ENCODE assay signal across 27 cellular contexts in the genomic region with DNA sequence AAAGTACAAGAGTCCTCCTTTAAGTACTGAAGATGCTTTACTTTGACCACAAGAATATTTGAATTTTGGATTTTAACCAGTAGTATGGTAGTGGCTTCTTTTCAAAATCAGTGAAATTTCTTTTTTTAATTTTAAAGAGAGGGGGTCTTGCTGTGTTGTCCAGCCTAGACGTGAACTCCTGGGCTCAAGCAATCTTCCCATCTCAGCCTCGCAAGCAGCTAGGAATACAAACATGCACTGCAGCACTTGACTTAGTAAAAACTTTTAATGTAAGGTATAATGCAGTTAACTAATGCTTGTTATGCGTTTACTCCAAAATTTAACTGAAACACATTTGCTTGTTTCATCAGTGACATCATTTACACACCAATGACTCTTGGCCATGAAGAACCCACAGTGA.
"Had no signal": no experiment of that assay in that cellular context is flagged by ENCODE, and none has a peak within 500 bp of the region (broad histone marks: within the 10 kb centered on the region; RNA-seq: fewer than 3 reads in every experiment).

No MANE protein-coding gene starts in this region.

- H3K36me3 ChIP-seq: left lung, neural progenitor cell, ovary, right atrium auricular region, suprapubic skin, thoracic aorta, upper lobe of right lung had no signal

- H3K36me3 Mint-ChIP-seq: immature natural killer cell, natural killer cell had no signal

- H3K9me3 Mint-ChIP-seq: immature natural killer cell; naive B cell; natural killer cell; stimulated activated naive CD8-positive, alpha-beta T cell treated with anti-CD3 and anti-CD28 coated beads, Interleukin-15, Interleukin-2, amounts not matched to agents 100 ng/mL and 50 ng/mL, for 24 hours had no signal

- H3K27ac ChIP-seq: neural progenitor cell, ovary, right atrium auricular region, skin epidermis, suprapubic skin, thoracic aorta, tibial artery, upper lobe of right lung had no signal

- DNase-seq: hypothalamus; immature natural killer cell; kidney; left colon; left lung; mesendoderm; naive B cell; natural killer cell; nephron progenitor cell; ovary; stimulated activated CD4-positive, alpha-beta T cell treated with anti-CD3 and anti-CD28 coated beads, Interleukin-12 subunit alpha, Interleukin-12 subunit beta, amount 100 ng/mL, for 4 hours; stimulated activated CD4-positive, alpha-beta T cell treated with anti-CD3 and anti-CD28 coated beads, Interleukin-15, amount 100 ng/mL, for 24 hours; stimulated activated CD4-positive, alpha-beta T cell treated with anti-CD3 and anti-CD28 coated beads, Interleukin-2, amount 100 ng/mL, for 24 hours; stimulated activated CD4-positive, alpha-beta T cell treated with anti-CD3 and anti-CD28 coated beads, Interleukin-4, amount 100 ng/mL, for 1 hour; stimulated activated naive CD4-positive, alpha-beta T cell; tibial artery; upper lobe of right lung had no signal

- ATAC-seq: left colon, left lung, natural killer cell, sciatic nerve, upper lobe of right lung had no signal

- H3K27me3 Mint-ChIP-seq: naive B cell; progenitor cell of endocrine pancreas; stimulated activated naive CD8-positive, alpha-beta T cell treated with anti-CD3 and anti-CD28 coated beads, Interleukin-15, Interleukin-2, amounts not matched to agents 100 ng/mL and 50 ng/mL, for 24 hours had no signal

- H3K9me3 ChIP-seq: left lung, ovary, right atrium auricular region, suprapubic skin, thoracic aorta, tibial artery, upper lobe of right lung had no signal

- H3K27ac Mint-ChIP-seq: mesothelial cell of epicardium; natural killer cell; nephron progenitor cell; neural progenitor cell; progenitor cell of endocrine pancreas; stimulated activated naive CD8-positive, alpha-beta T cell treated with anti-CD3 and anti-CD28 coated beads, Interleukin-15, Interleukin-2, amounts not matched to agents 100 ng/mL and 50 ng/mL, for 24 hours had no signal

- H3K4me3 Mint-ChIP-seq: immature natural killer cell; mesothelial cell of epicardium; naive B cell; natural killer cell; nephron progenitor cell; neural progenitor cell; stimulated activated naive CD8-positive, alpha-beta T cell treated with anti-CD3 and anti-CD28 coated beads, Interleukin-15, Interleukin-2, amounts not matched to agents 100 ng/mL and 50 ng/mL, for 24 hours had no signal

- H3K27me3 ChIP-seq: left lung, neural progenitor cell, ovary, right atrium auricular region, suprapubic skin, tibial artery, upper lobe of right lung had no signal

- H3K4me1 ChIP-seq: neural progenitor cell had no signal

- H3K4me3 ChIP-seq: left lung, lung, neural progenitor cell, ovary, right atrium auricular region, skin epidermis, suprapubic skin, thoracic aorta, tibial artery, upper lobe of right lung had no signal

- H3K4me1 Mint-ChIP-seq: neural progenitor cell had no signal
